In genomic region chr5:171422902-171423663, GRCh38 we compare ENCODE assay signal across 1 cellular context.
TF ChIP-seq lines count a peak whose summit lies in the region.

No MANE protein-coding gene starts in this region.

TF ChIP-seq in HepG2, 621 proteins besides CTCF, POLR2A, EP300 and RAD21:
- TF ChIP-seq ZNF513 (CRISPR knock-in tag; conservative IDR thresholded peaks at IDR 0.05) (no peak), ZNF724P (CRISPR knock-in tag; IDR thresholded peaks at IDR 0.05; ENCODE audit: borderline replicate concordance) (no peak), ZNF790 (CRISPR knock-in tag; IDR thresholded peaks at IDR 0.05; ENCODE audit: borderline replicate concordance) (no peak), TSC22D2 (CRISPR knock-in tag; IDR thresholded peaks at IDR 0.05; ENCODE audit: borderline replicate concordance) (no peak), NFAT5 (CRISPR knock-in tag; IDR thresholded peaks at IDR 0.05) (no peak), NCOR1 (IDR thresholded peaks at IDR 0.05; ENCODE audit: borderline replicate concordance, low read length) (no peak), FOXA3 (CRISPR knock-in tag; IDR thresholded peaks at IDR 0.05) (no peak), IRX3 (CRISPR knock-in tag; IDR thresholded peaks at IDR 0.05; ENCODE audit: borderline replicate concordance, low read depth) (no peak), SNRNP70 (IDR thresholded peaks at IDR 0.05; ENCODE audit: low read depth, low read length) (no peak), ZNF326 (CRISPR knock-in tag; IDR thresholded peaks at IDR 0.05; ENCODE audit: borderline replicate concordance) (no peak), ZMAT3 (CRISPR knock-in tag; conservative IDR thresholded peaks at IDR 0.05) (no peak), HCFC1 (IDR thresholded peaks at IDR 0.05; ENCODE audit: low read depth, low read length) (no peak), MATR3 (CRISPR knock-in tag; IDR thresholded peaks at IDR 0.05) (no peak), NR2F2 (IDR thresholded peaks at IDR 0.05; ENCODE audit: borderline replicate concordance, low read depth) (no peak), ZFP62 (CRISPR knock-in tag; IDR thresholded peaks at IDR 0.05) (no peak), FOXP1 (IDR thresholded peaks at IDR 0.05) (no peak), FOXP1 (CRISPR knock-in tag; IDR thresholded peaks at IDR 0.05) (no peak), ZNF234 (CRISPR knock-in tag; conservative IDR thresholded peaks at IDR 0.05) (no peak)
